ENCODE assay signal across 1 cellular context in the genomic region with DNA sequence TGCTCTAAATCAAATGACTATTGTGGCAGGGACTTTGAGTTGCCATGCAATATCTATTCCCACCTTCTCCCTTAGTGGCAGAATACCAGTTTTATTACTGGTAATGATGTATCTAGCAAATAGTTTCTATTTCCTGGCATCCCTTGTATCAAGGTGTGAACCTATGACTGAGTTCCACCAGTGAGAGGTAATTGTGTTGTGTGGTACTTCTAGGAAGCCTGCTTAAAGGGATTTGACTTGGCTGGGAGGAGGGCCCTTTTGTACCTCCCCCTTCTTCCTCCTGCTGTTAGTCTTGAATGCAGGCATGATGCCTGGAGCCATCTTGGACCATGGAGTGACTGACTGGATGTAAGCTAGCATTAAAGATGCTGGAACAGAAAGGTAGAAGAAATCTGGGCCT.
TF ChIP-seq lines count a peak whose summit lies in the region.

No MANE protein-coding gene starts in this region.

TF ChIP-seq in K562, 482 proteins besides CTCF, POLR2A, EP300 and RAD21:
- TF ChIP-seq FOSL1 (tag; conservative IDR thresholded peaks at IDR 0.05): 0 out of 2 replicates have a peak, but pooled peaks have one; percentile 40
- TF ChIP-seq, protein P1, sequence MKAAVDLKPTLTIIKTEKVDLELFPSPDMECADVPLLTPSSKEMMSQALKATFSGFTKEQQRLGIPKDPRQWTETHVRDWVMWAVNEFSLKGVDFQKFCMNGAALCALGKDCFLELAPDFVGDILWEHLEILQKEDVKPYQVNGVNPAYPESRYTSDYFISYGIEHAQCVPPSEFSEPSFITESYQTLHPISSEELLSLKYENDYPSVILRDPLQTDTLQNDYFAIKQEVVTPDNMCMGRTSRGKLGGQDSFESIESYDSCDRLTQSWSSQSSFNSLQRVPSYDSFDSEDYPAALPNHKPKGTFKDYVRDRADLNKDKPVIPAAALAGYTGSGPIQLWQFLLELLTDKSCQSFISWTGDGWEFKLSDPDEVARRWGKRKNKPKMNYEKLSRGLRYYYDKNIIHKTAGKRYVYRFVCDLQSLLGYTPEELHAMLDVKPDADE (conservative IDR thresholded peaks at IDR 0.05; ENCODE audit: control insufficient read depth, low read depth, low read length): no peak
